ENCODE assay signal across 1 cellular context in genomic region chr7:979886-980571, GRCh38.
TF ChIP-seq lines count a peak whose summit lies in the region.

No MANE protein-coding gene starts in this region.

TF ChIP-seq in GM23338, 12 proteins besides CTCF, POLR2A, EP300 and RAD21 (continued from another document):
- TF ChIP-seq, protein P1, sequence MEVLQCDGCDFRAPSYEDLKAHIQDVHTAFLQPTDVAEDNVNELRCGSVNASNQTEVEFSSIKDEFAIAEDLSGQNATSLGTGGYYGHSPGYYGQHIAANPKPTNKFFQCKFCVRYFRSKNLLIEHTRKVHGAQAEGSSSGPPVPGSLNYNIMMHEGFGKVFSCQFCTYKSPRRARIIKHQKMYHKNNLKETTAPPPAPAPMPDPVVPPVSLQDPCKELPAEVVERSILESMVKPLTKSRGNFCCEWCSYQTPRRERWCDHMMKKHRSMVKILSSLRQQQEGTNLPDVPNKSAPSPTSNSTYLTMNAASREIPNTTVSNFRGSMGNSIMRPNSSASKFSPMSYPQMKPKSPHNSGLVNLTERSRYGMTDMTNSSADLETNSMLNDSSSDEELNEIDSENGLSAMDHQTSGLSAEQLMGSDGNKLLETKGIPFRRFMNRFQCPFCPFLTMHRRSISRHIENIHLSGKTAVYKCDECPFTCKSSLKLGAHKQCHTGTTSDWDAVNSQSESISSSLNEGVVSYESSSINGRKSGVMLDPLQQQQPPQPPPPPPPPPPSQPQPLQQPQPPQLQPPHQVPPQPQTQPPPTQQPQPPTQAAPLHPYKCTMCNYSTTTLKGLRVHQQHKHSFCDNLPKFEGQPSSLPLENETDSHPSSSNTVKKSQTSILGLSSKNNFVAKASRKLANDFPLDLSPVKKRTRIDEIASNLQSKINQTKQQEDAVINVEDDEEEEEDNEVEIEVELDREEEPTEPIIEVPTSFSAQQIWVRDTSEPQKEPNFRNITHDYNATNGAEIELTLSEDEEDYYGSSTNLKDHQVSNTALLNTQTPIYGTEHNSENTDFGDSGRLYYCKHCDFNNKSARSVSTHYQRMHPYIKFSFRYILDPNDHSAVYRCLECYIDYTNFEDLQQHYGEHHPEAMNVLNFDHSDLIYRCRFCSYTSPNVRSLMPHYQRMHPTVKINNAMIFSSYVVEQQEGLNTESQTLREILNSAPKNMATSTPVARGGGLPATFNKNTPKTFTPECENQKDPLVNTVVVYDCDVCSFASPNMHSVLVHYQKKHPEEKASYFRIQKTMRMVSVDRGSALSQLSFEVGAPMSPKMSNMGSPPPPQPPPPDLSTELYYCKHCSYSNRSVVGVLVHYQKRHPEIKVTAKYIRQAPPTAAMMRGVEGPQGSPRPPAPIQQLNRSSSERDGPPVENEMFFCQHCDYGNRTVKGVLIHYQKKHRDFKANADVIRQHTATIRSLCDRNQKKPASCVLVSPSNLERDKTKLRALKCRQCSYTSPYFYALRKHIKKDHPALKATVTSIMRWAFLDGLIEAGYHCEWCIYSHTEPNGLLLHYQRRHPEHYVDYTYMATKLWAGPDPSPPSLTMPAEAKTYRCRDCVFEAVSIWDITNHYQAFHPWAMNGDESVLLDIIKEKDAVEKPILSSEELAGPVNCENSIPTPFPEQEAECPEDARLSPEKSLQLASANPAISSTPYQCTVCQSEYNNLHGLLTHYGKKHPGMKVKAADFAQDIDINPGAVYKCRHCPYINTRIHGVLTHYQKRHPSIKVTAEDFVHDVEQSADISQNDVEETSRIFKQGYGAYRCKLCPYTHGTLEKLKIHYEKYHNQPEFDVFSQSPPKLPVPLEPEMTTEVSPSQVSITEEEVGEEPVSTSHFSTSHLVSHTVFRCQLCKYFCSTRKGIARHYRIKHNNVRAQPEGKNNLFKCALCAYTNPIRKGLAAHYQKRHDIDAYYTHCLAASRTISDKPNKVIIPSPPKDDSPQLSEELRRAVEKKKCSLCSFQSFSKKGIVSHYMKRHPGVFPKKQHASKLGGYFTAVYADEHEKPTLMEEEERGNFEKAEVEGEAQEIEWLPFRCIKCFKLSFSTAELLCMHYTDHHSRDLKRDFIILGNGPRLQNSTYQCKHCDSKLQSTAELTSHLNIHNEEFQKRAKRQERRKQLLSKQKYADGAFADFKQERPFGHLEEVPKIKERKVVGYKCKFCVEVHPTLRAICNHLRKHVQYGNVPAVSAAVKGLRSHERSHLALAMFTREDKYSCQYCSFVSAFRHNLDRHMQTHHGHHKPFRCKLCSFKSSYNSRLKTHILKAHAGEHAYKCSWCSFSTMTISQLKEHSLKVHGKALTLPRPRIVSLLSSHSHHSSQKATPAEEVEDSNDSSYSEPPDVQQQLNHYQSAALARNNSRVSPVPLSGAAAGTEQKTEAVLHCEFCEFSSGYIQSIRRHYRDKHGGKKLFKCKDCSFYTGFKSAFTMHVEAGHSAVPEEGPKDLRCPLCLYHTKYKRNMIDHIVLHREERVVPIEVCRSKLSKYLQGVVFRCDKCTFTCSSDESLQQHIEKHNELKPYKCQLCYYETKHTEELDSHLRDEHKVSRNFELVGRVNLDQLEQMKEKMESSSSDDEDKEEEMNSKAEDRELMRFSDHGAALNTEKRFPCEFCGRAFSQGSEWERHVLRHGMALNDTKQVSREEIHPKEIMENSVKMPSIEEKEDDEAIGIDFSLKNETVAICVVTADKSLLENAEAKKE (CRISPR knock-in tag; IDR thresholded peaks at IDR 0.05) = no peak
- TF ChIP-seq EZH2phosphoT487 (IDR thresholded peaks at IDR 0.05; ENCODE audit: unreplicated experiment) = no peak
- TF ChIP-seq POLR2AphosphoS5 (IDR thresholded peaks at IDR 0.05; ENCODE audit: low read depth) = no peak
- TF ChIP-seq NANOG (IDR thresholded peaks at IDR 0.05; ENCODE audit: borderline replicate concordance) = no peak
- no peak for TF ChIP-seq CREB1 (CRISPR knock-in tag; IDR thresholded peaks at IDR 0.05; ENCODE audit: low read depth)
- no peak for TF ChIP-seq JUNB (IDR thresholded peaks at IDR 0.05; ENCODE audit: unreplicated experiment)
- TF ChIP-seq, protein P2, sequence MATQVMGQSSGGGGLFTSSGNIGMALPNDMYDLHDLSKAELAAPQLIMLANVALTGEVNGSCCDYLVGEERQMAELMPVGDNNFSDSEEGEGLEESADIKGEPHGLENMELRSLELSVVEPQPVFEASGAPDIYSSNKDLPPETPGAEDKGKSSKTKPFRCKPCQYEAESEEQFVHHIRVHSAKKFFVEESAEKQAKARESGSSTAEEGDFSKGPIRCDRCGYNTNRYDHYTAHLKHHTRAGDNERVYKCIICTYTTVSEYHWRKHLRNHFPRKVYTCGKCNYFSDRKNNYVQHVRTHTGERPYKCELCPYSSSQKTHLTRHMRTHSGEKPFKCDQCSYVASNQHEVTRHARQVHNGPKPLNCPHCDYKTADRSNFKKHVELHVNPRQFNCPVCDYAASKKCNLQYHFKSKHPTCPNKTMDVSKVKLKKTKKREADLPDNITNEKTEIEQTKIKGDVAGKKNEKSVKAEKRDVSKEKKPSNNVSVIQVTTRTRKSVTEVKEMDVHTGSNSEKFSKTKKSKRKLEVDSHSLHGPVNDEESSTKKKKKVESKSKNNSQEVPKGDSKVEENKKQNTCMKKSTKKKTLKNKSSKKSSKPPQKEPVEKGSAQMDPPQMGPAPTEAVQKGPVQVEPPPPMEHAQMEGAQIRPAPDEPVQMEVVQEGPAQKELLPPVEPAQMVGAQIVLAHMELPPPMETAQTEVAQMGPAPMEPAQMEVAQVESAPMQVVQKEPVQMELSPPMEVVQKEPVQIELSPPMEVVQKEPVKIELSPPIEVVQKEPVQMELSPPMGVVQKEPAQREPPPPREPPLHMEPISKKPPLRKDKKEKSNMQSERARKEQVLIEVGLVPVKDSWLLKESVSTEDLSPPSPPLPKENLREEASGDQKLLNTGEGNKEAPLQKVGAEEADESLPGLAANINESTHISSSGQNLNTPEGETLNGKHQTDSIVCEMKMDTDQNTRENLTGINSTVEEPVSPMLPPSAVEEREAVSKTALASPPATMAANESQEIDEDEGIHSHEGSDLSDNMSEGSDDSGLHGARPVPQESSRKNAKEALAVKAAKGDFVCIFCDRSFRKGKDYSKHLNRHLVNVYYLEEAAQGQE (IDR thresholded peaks at IDR 0.05; ENCODE audit: unreplicated experiment) = no peak
TF ChIP-seq in GM23338: peak in this region for 0.
